Comparison of ENCODE assay signal across 25 cellular contexts in genomic region chr17:50039058-50039457, GRCh38. TPM values are rescaled to one million over a fixed set of nuclear protein-coding genes. Genes with fewer than 3 reads are reported as not detected.
"Had no signal": no experiment of that assay in that cellular context is flagged by ENCODE, and none has a peak within 500 bp of the region (broad histone marks: within the 10 kb centered on the region; RNA-seq: fewer than 3 reads in every experiment).

No MANE protein-coding gene starts in this region.

- FAIRE-seq: keratinocyte had no signal

- H3K36me3 ChIP-seq: adrenal gland, colonic mucosa, gastrocnemius medialis, neural progenitor cell, thoracic aorta had no signal

- H2AFZ ChIP-seq: hepatocyte, neural progenitor cell had no signal

- ATAC-seq: body of pancreas; gastrocnemius medialis; left cardiac atrium; naive thymus-derived CD8-positive, alpha-beta T cell; right cardiac atrium had no signal

- DNase-seq: activated CD4-positive, alpha-beta memory T cell treated with anti-CD3 and anti-CD28 coated beads for 36 hours; activated CD4-positive, alpha-beta T cell treated with anti-CD3 and anti-CD28 coated beads, Interleukin-2, amount 10 ng/mL, durations not matched to agents 24 days and 14 days; activated CD4-positive, CD25-positive, alpha-beta regulatory T cell treated with anti-CD3 and anti-CD28 coated beads, Interleukin-2, amount 50 U/mL, for 72 hours; activated CD8-positive, alpha-beta memory T cell treated with anti-CD3 and anti-CD28 coated beads, Interleukin-2, amount 50 U/mL, for 4 hours; activated effector memory CD4-positive, alpha-beta T cell treated with anti-CD3 and anti-CD28 coated beads, Interleukin-2, amount 50 U/mL, for 16 hours; activated naive CD4-positive, alpha-beta T cell treated with anti-CD3 and anti-CD28 coated beads for 36 hours; activated naive CD8-positive, alpha-beta T cell treated with anti-CD3 and anti-CD28 coated beads for 36 hours; activated T-cell treated with anti-CD3 and anti-CD28 coated beads, Interleukin-2, amount 50 U/mL, for 1 hour; adrenal gland; body of pancreas; colonic mucosa; effector memory CD4-positive, alpha-beta T cell; gastrocnemius medialis; left cardiac atrium; naive thymus-derived CD8-positive, alpha-beta T cell; right cardiac atrium; stimulated activated CD4-positive, alpha-beta T cell treated with anti-CD3 and anti-CD28 coated beads, Interleukin-2, amount 100 ng/mL, for 48 hours; stimulated activated naive CD4-positive, alpha-beta T cell treated with Interleukin-2 at 50 U/mL for 16 hours; T-helper 2 cell had no signal

- H3K9ac ChIP-seq: neural progenitor cell had no signal

- H3K9me3 ChIP-seq: adrenal gland, body of pancreas, colonic mucosa, gastrocnemius medialis, thoracic aorta had no signal

- H3K4me2 ChIP-seq: hepatocyte, neural progenitor cell had no signal

- H3K4me3 ChIP-seq: adrenal gland, body of pancreas, colonic mucosa, dorsolateral prefrontal cortex, gastrocnemius medialis, hepatocyte, neural progenitor cell, thoracic aorta had no signal

- H3K79me2 ChIP-seq: hepatocyte had no signal

- H3K27ac ChIP-seq: colonic mucosa, dorsolateral prefrontal cortex, gastrocnemius medialis, hepatocyte, neural progenitor cell had no signal

- H3K27me3 ChIP-seq: adrenal gland, body of pancreas, colonic mucosa, gastrocnemius medialis, hepatocyte, neural progenitor cell had no signal

RNA-seq across cellular contexts. Expression of gene DLX3, which starts 44.0 kb away (rescaled TPM):
- polyA plus RNA-seq: liver had no signal
